Comparison of ENCODE assay signal across 8 cellular contexts in the genomic region with DNA sequence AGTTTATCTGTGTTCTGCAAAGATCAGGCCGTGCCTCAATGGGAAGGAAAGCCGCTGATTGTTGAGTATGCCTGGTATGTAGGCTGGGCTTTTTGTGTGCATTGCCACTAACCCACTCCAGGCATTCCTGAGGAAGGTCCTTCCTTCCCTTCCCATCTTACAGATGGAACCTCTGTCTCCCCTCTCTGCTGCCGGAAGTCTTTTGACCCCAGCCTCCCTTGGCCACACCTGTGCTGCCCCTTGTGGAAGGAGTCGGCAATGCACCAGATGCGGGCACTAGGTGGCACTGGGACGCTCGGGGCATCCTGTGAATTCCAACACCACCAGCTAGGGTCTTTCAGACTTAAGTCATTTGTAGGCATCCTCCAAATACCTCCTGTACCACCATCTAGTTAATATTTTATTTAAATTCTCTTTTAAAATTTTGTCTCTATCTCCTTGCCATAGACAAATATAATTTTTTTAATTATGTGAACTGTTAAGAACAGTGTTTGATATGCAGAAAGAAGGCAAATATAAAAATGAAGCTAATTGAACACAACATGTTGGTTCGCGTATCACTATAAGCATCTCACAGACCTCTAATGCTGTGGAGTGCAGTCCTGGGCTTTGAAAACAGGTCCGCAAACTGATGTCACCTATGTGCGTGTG.
A peak's percentile ranks its signal among the peaks of the same experiment; 100 is the strongest.
DNase-seq lines count a peak whose midpoint lies in the region; ATAC-seq and TF ChIP-seq lines count a peak whose summit lies in the region.

No MANE protein-coding gene starts in this region.

- no peaks in the 10 kb centered on the region for H3K9me3 Mint-ChIP-seq in CD8-positive, alpha-beta T cell
- H3K9me3 Mint-ChIP-seq in neural crest cell = no peaks in the 10 kb centered on the region

- 74 to 79% (median 76%) methylated on average over 11 of the region's 11 CpGs for WGBS in ovary, 3 donors

- no peaks in the 10 kb centered on the region for H3K27me3 Mint-ChIP-seq in CD8-positive, alpha-beta T cell (ENCODE audit: low read depth)
- H3K27me3 Mint-ChIP-seq in neural crest cell (ENCODE audit: low read depth) = no peaks in the 10 kb centered on the region

- no peak overlapping the region for H3K4me3 Mint-ChIP-seq in CD8-positive, alpha-beta T cell
- no peak overlapping the region for H3K4me3 Mint-ChIP-seq in neural crest cell

- no peaks in the 10 kb centered on the region for H3K27me3 ChIP-seq in CD8-positive, alpha-beta T cell (ENCODE audit: insufficient read depth, low read length)
- no peaks in the 10 kb centered on the region for H3K27me3 ChIP-seq in ovary

- peaks cover 50% of the 10 kb centered on the region for H3K4me1 ChIP-seq in CD8-positive, alpha-beta T cell (ENCODE audit: insufficient read depth, low read length)
- H3K4me1 ChIP-seq in ovary (ENCODE audit: insufficient read depth) = no peaks in the 10 kb centered on the region

- intact Hi-C loops in CD8-positive, alpha-beta T cell (cut with DNase I, micrococcal nuclease) = loop anchor here (1.0 kb wide), 1 partner anchor 68 kb away; no protein-coding TSS in a partner anchor
- intact Hi-C loops in ovary (cut with DNase I) = no loop called here

- peak; percentile 35 to 81 (median 67) for DNase-seq in CD8-positive, alpha-beta T cell
- DNase-seq in Jurkat, Clone E6-1 (ENCODE audit: low read depth, low spot score) = peak; percentile 52
- DNase-seq in activated CD4-positive, alpha-beta T cell treated with anti-CD3 and anti-CD28 coated beads for 48 hours = peak; percentile 82
- peak; percentile 81 for DNase-seq in ecto neural progenitor cell (ENCODE audit: low spot score)
- peak; percentile 54 for DNase-seq in neural crest cell (ENCODE audit: low read depth, low spot score)
- DNase-seq in SHP77 treated with DMSO at 0.1 percent for 48 hours (lab: John Stamatoyannopoulos, UW) = no peak
- no peak for DNase-seq in ovary

- no peak for TF ChIP-seq EP300 in ovary (IDR thresholded peaks at IDR 0.05)

- no peak overlapping the region for H3K4me3 ChIP-seq in CD8-positive, alpha-beta T cell (ENCODE audit: low read depth, low read length)
- H3K4me3 ChIP-seq in Jurkat, Clone E6-1 (ENCODE audit: low read length) = no peak overlapping the region
- H3K4me3 ChIP-seq in ovary = no peak overlapping the region

- no peak for TF ChIP-seq POLR2A in ovary (IDR thresholded peaks at IDR 0.05)

- POLR2A ChIA-PET in CD8-positive, alpha-beta T cell (lab: Charles Lee) = interaction anchor here (0.7 to 1.7 kb wide), 7 partner anchors 10 to 80 kb away, joined by 3 to 20 read pairs (median 4); no protein-coding TSS in a partner anchor

- H3K36me3 ChIP-seq in CD8-positive, alpha-beta T cell (ENCODE audit: insufficient read depth, low read length) = no peaks in the 10 kb centered on the region
- H3K36me3 ChIP-seq in ovary = no peaks in the 10 kb centered on the region

- peak overlapping the region; percentile 49 for H3K27ac Mint-ChIP-seq in CD8-positive, alpha-beta T cell
- H3K27ac Mint-ChIP-seq in neural crest cell (ENCODE audit: unreplicated experiment) = no peak overlapping the region

- no peaks in the 10 kb centered on the region for H3K9me3 ChIP-seq in CD8-positive, alpha-beta T cell (ENCODE audit: low read length)
- H3K9me3 ChIP-seq in ovary = no peaks in the 10 kb centered on the region

- H3K4me1 Mint-ChIP-seq in CD8-positive, alpha-beta T cell (ENCODE audit: low read depth) = peaks cover 66% of the 10 kb centered on the region
- peaks cover 4% of the 10 kb centered on the region for H3K4me1 Mint-ChIP-seq in neural crest cell

- H3K27ac ChIP-seq in CD8-positive, alpha-beta T cell (ENCODE audit: low read depth, low read length) = no peak overlapping the region
- no peak overlapping the region for H3K27ac ChIP-seq in ovary

- peak; percentile 30 for ATAC-seq in CD8-positive, alpha-beta T cell
- no peak for ATAC-seq in GM21526 (IDR thresholded peaks at IDR 0.05; ENCODE audit: low FRiP score, unreplicated experiment)

- H3K36me3 Mint-ChIP-seq in CD8-positive, alpha-beta T cell = peaks cover 12% of the 10 kb centered on the region
- H3K36me3 Mint-ChIP-seq in neural crest cell (ENCODE audit: low read depth) = peaks cover 4% of the 10 kb centered on the region

- TF ChIP-seq CTCF in CD8-positive, alpha-beta T cell (IDR thresholded peaks at IDR 0.05) = peak; percentile 94
- TF ChIP-seq CTCF in neural crest cell (conservative IDR thresholded peaks at IDR 0.05) (peak; percentile 64), ovary (IDR thresholded peaks at IDR 0.05) (no peak)

- CTCF ChIA-PET in CD8-positive, alpha-beta T cell (lab: Charles Lee) = interaction anchor here (0.6 to 5.3 kb wide), 33 partner anchors 10 to 551 kb away, joined by 3 to 55 read pairs (median 5); no protein-coding TSS in a partner anchor

Comparison
In these comparisons a context has a peak if more than half of its experiments do, and no peak if none do; other contexts are left out.
1. DNase-seq: peak in CD8-positive, alpha-beta T cell (7 of 7), Jurkat, Clone E6-1 (single experiment), activated CD4-positive, alpha-beta T cell treated with anti-CD3 and anti-CD28 coated beads for 48 hours (single experiment), ecto neural progenitor cell (single experiment) and neural crest cell (single experiment); none in SHP77 treated with DMSO at 0.1 percent for 48 hours (single experiment) and ovary (0 of 5).
2. CTCF ChIP-seq: peak in CD8-positive, alpha-beta T cell (single experiment) and neural crest cell (single experiment); none in ovary (0 of 3).
3. intact Hi-C loops: an anchor here in CD8-positive, alpha-beta T cell (1.0 kb wide); none called in ovary.